Comparison of ENCODE assay signal across 8 cellular contexts in genomic region chr1:117128323-117129079, GRCh38. TPM values are rescaled to one million over a fixed set of nuclear protein-coding genes. Genes with fewer than 3 reads are reported as not detected.
DNase-seq lines count a peak whose midpoint lies in the region; ATAC-seq, FAIRE-seq and TF ChIP-seq lines count a peak whose summit lies in the region.

No MANE protein-coding gene starts in this region.

- no peak for TF ChIP-seq RAD21 in HepG2 (CRISPR knock-in tag; IDR thresholded peaks at IDR 0.05)

- TF ChIP-seq CTCF in cardiac fibroblast (IDR thresholded peaks at IDR 0.05; ENCODE audit: low read depth, low read length) (peak; percentile 48), HepG2 (CRISPR knock-in tag; IDR thresholded peaks at IDR 0.05) (peak; percentile 22)

- FAIRE-seq in HepG2 (lab: Jason Lieb, UNC), result no peak

- CTCF ChIA-PET in HepG2 (lab: Yijun Ruan, JAX; ENCODE audit: low intra/inter-chr PET ratio, low total read pairs), result interaction anchor here (2.0 kb wide), 1 partner anchor 60 kb away, joined by 23 read pairs; no protein-coding TSS in a partner anchor

- WGBS in HepG2 (ENCODE audit: low lambda C conversion rate), result 10% methylated on average over 5 of the region's 5 CpGs

- no peaks in the 10 kb centered on the region for H3K36me3 ChIP-seq in HepG2 (replicated peaks in 1 of 2; ENCODE audit: control insufficient read depth in 1 of 2, insufficient read depth in 2 of 2, low read length in 2 of 2)

- H3K27ac ChIP-seq in HepG2 (ENCODE audit: extremely low read length, insufficient read depth, low read length), result no peak overlapping the region

- no peak for TF ChIP-seq POLR2A in HepG2 (IDR thresholded peaks at IDR 0.05; ENCODE audit: insufficient read depth in 1 of 2, low read depth in 2 of 2, low read length in 2 of 2)

- in situ Hi-C loops in HepG2 (cut with HindIII; ENCODE audit: extremely low pct_ligation_motif_present, low pct_unique_long_range_greater_than_20kb), result loop anchor here (25.0 kb wide), 1 partner anchor 159 kb away; no protein-coding TSS in a partner anchor

- no TSS peak for BruUV-seq in HepG2 (replicated peaks; lab: Mats Ljungman, UMichigan)

- TF ChIP-seq EP300 in HepG2 (IDR thresholded peaks at IDR 0.05; ENCODE audit: low read depth in 2 of 2, low read length in 2 of 2) (no peak), HepG2 (CRISPR knock-in tag; IDR thresholded peaks at IDR 0.05; ENCODE audit: borderline replicate concordance) (no peak)

- H4K20me1 ChIP-seq in HepG2 (ENCODE audit: insufficient read depth, low read length), result no peaks in the 10 kb centered on the region

- peak; percentile 82 for ATAC-seq in Right ventricle myocardium inferior
- no peak for ATAC-seq in HepG2
- ATAC-seq in GM19452 (IDR thresholded peaks at IDR 0.05; ENCODE audit: unreplicated experiment), result no peak

- no peak for DNase-seq in Right ventricle myocardium inferior (ENCODE audit: missing footprints)
- no peak for DNase-seq in cardiac septum (ENCODE audit: low spot score)
- peak; percentile 49 for DNase-seq in NCI-H2196 (lab: John Stamatoyannopoulos, UW; ENCODE audit: unreplicated experiment)
- DNase-seq in cardiac fibroblast (ENCODE audit: low read depth in 2 of 2), result peak; percentile 71 to 72
- no peak for DNase-seq in HepG2 (ENCODE audit: low spot score)
- DNase-seq in effector CD8-positive, alpha-beta T cell (lab: John Stamatoyannopoulos, UW), result no peak
- no peak for DNase-seq in mucosa of gallbladder (ENCODE audit: low spot score)

- POLR2A ChIA-PET in HepG2 (lab: Yijun Ruan, JAX), result no interaction called here

- no peaks in the 10 kb centered on the region for H3K9me3 ChIP-seq in HepG2 (ENCODE audit: low read length)

- H3K79me2 ChIP-seq in HepG2 (ENCODE audit: insufficient read depth, low read length), result no peaks in the 10 kb centered on the region

- intact Hi-C loops in Right ventricle myocardium inferior (cut with DNase I), result loop anchor here (2.0 kb wide), 1 partner anchor 60 kb away; no protein-coding TSS in a partner anchor
- intact Hi-C loops in cardiac septum (cut with DNase I), result loop anchor here (2.0 to 10.0 kb wide), 3 partner anchors 104 to 476 kb away; partner anchors contain the start of genes MAN1A2 and TENT5C
- intact Hi-C loops in HepG2 (cut with micrococcal nuclease; ENCODE audit: unreplicated experiment), result loop anchor here (1.0 to 10.0 kb wide), 3 partner anchors 60 to 236 kb away; partner anchors contain the start of gene MAN1A2

- no peak overlapping the region for H2AFZ ChIP-seq in HepG2 (ENCODE audit: low read length)

- no peak overlapping the region for H3K9ac ChIP-seq in HepG2 (ENCODE audit: insufficient read depth, low read depth, low read length)

- no peaks in the 10 kb centered on the region for H3K27me3 ChIP-seq in HepG2 (ENCODE audit: control insufficient read depth in 1 of 2, insufficient read depth in 2 of 2, low read length in 2 of 2)

- no peak overlapping the region for H3K4me2 ChIP-seq in HepG2 (ENCODE audit: low read depth, low read length)

- no peaks in the 10 kb centered on the region for H3K4me1 ChIP-seq in HepG2 (ENCODE audit: insufficient read depth, low read length)

- no peak overlapping the region for H3K4me3 ChIP-seq in cardiac fibroblast (replicated peaks in 1 of 2; ENCODE audit: low read depth in 2 of 2, low read length in 2 of 2)
- H3K4me3 ChIP-seq in HepG2 (replicated peaks in 1 of 3; ENCODE audit: insufficient read depth in 1 of 3, low read depth in 2 of 3, low read length in 3 of 3), result no peak overlapping the region

TF ChIP-seq in HepG2, 621 proteins besides CTCF, POLR2A, EP300 and RAD21:
- TF ChIP-seq ZBTB49 (CRISPR knock-in tag; IDR thresholded peaks at IDR 0.05; ENCODE audit: borderline replicate concordance), result no peak
- no peak for TF ChIP-seq FLYWCH1 (CRISPR knock-in tag; IDR thresholded peaks at IDR 0.05)
- no peak for TF ChIP-seq HIVEP1 (CRISPR knock-in tag; IDR thresholded peaks at IDR 0.05)
- TF ChIP-seq, protein P1, sequence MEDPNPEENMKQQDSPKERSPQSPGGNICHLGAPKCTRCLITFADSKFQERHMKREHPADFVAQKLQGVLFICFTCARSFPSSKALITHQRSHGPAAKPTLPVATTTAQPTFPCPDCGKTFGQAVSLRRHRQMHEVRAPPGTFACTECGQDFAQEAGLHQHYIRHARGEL (CRISPR knock-in tag; IDR thresholded peaks at IDR 0.05), result no peak
- TF ChIP-seq KLF16 (CRISPR knock-in tag; IDR thresholded peaks at IDR 0.05), result no peak
- no peak for TF ChIP-seq HCFC1 (IDR thresholded peaks at IDR 0.05; ENCODE audit: low read depth, low read length)
- no peak for TF ChIP-seq ZNF780A (CRISPR knock-in tag; IDR thresholded peaks at IDR 0.05)
- no peak for TF ChIP-seq SMARCE1 (IDR thresholded peaks at IDR 0.05; ENCODE audit: borderline replicate concordance)
- no peak for TF ChIP-seq TCF7L2 (IDR thresholded peaks at IDR 0.05; ENCODE audit: low read depth, low read length)
TF ChIP-seq in HepG2: peak in this region for 0.

RNA-seq across cellular contexts. Expression of gene TRIM45, which starts 7.0 kb away (rescaled TPM):
- 13.3 TPM for total RNA-seq in Right ventricle myocardium inferior
- 8.9 TPM for total RNA-seq in cardiac septum
- total RNA-seq in HepG2 (2016; rRNA removed; fragmentation: Illumina TruSeq; extraction: Trizol), result 1.5 and 1.9 TPM in 2 replicates
- 0.35 and 1.0 TPM in 2 replicates for total RNA-seq in HepG2 (2016; cell fraction: cytosol; rRNA removed; fragmentation: Illumina TruSeq; extraction: Trizol; ENCODE audit: low read depth)
- 1.7 and 2.3 TPM in 2 replicates for total RNA-seq in HepG2 (2016; cell fraction: insoluble cytoplasmic fraction; rRNA removed; fragmentation: Illumina TruSeq; extraction: Trizol)
- total RNA-seq in HepG2 (2016; cell fraction: membrane; rRNA removed; fragmentation: Illumina TruSeq; extraction: Trizol), result 1.1 TPM in 2 replicates
- 2.7 and 3.3 TPM in 2 replicates for total RNA-seq in HepG2 (2016; cell fraction: nucleus; rRNA removed; fragmentation: Illumina TruSeq; extraction: Trizol)
- 2.3 and 2.8 TPM in 2 replicates for polyA plus RNA-seq in HepG2 (2011; rRNA removed)
- polyA plus RNA-seq in HepG2 (2011; cell fraction: cytosol; rRNA removed), result 1.1 and 1.2 TPM in 2 replicates
- 6.0 TPM in 2 replicates for polyA plus RNA-seq in HepG2 (2011; cell fraction: nucleus; rRNA removed)
- 1.0 and 1.7 TPM in 2 replicates for polyA plus RNA-seq in HepG2 (2012)
- polyA plus RNA-seq in HepG2 (2016; cell fraction: cytosol; fragmentation: Illumina TruSeq; extraction: Trizol; ENCODE audit: low read depth), result 0.08 and 0.17 TPM in 2 replicates
- 1.0 and 1.4 TPM in 2 replicates for polyA plus RNA-seq in HepG2 (2016; cell fraction: insoluble cytoplasmic fraction; fragmentation: Illumina TruSeq; extraction: Trizol; ENCODE audit: low read depth)
- 0.38 and 0.47 TPM in 2 replicates for polyA plus RNA-seq in HepG2 (2016; cell fraction: membrane; fragmentation: Illumina TruSeq; extraction: Trizol; ENCODE audit: low read depth)
- polyA plus RNA-seq in HepG2 (2016; cell fraction: nucleus; fragmentation: Illumina TruSeq; extraction: Trizol; ENCODE audit: insufficient read depth, low read depth), result 9.8 and 10.9 TPM in 2 replicates
- 0.48 and 6.0 TPM in 2 replicates for polyA minus RNA-seq in HepG2 (2011; rRNA and poly(A)+ RNA removed; ENCODE audit: low replicate concordance)
- 0.30 and 0.44 TPM in 2 replicates for polyA minus RNA-seq in HepG2 (2011; cell fraction: cytosol; rRNA and poly(A)+ RNA removed)
- 1.0 and 1.4 TPM in 2 replicates for polyA minus RNA-seq in HepG2 (2011; cell fraction: nucleus; rRNA and poly(A)+ RNA removed)
- total RNA-seq in mucosa of gallbladder, result 7.2 TPM

Comparison
In these comparisons a context has a peak if more than half of its experiments do, and no peak if none do; other contexts are left out.
1. DNase-seq: peak in NCI-H2196 (single experiment) and cardiac fibroblast (2 of 2); none in Right ventricle myocardium inferior (single experiment), cardiac septum (single experiment), HepG2 (single experiment), effector CD8-positive, alpha-beta T cell (single experiment) and mucosa of gallbladder (single experiment).